Comparison of ENCODE assay signal across 8 cellular contexts in genomic region chr6:138162104-138162946, GRCh38. TPM values are rescaled to one million over a fixed set of nuclear protein-coding genes. Genes with fewer than 3 reads are reported as not detected.
DNase-seq lines count a peak whose midpoint lies in the region; ATAC-seq and TF ChIP-seq lines count a peak whose summit lies in the region.

No MANE protein-coding gene starts in this region.

- no peaks in the 10 kb centered on the region for H3K27me3 Mint-ChIP-seq in Calu3 (ENCODE audit: unreplicated experiment)
- H3K27me3 Mint-ChIP-seq in activated T-helper 1 cell treated with anti-CD3 and anti-CD28 coated beads, Interleukin-12 subunit alpha, Interleukin-12 subunit beta, Interleukin-2, Interleukin-4 antibody, amounts not matched to agents 30 ng/mL and 10 ng/mL and 1 ng/mL, durations not matched to agents 14 hours and 24 hours and 36 hours (ENCODE audit: insufficient read depth) = peaks cover 51% of the 10 kb centered on the region

- no TSS peak for BruUV-seq in Calu3 (replicated peaks; lab: Mats Ljungman, UMichigan)

- H3K27ac Mint-ChIP-seq in Calu3 (ENCODE audit: unreplicated experiment) = peak overlapping the region; percentile 66
- no peak overlapping the region for H3K27ac Mint-ChIP-seq in activated T-helper 1 cell treated with anti-CD3 and anti-CD28 coated beads, Interleukin-12 subunit alpha, Interleukin-12 subunit beta, Interleukin-2, Interleukin-4 antibody, amounts not matched to agents 30 ng/mL and 10 ng/mL and 1 ng/mL, durations not matched to agents 14 hours and 24 hours and 36 hours

- H3K9me3 Mint-ChIP-seq in Calu3 (ENCODE audit: low read depth, unreplicated experiment) = no peaks in the 10 kb centered on the region
- no peaks in the 10 kb centered on the region for H3K9me3 Mint-ChIP-seq in activated T-helper 1 cell treated with anti-CD3 and anti-CD28 coated beads, Interleukin-12 subunit alpha, Interleukin-12 subunit beta, Interleukin-2, Interleukin-4 antibody, amounts not matched to agents 30 ng/mL and 10 ng/mL and 1 ng/mL, durations not matched to agents 14 hours and 24 hours and 36 hours

- no peaks in the 10 kb centered on the region for H3K36me3 ChIP-seq in MG63
- no peaks in the 10 kb centered on the region for H3K36me3 ChIP-seq in left ventricle myocardium inferior

- H3K9me3 ChIP-seq in MG63 (no peaks in the 10 kb centered on the region), left ventricle myocardium inferior (replicated peaks) (no peaks in the 10 kb centered on the region)

- peaks cover 26% of the 10 kb centered on the region for H3K36me3 Mint-ChIP-seq in Calu3 (ENCODE audit: insufficient read depth, unreplicated experiment)
- no peaks in the 10 kb centered on the region for H3K36me3 Mint-ChIP-seq in activated T-helper 1 cell treated with anti-CD3 and anti-CD28 coated beads, Interleukin-12 subunit alpha, Interleukin-12 subunit beta, Interleukin-2, Interleukin-4 antibody, amounts not matched to agents 30 ng/mL and 10 ng/mL and 1 ng/mL, durations not matched to agents 14 hours and 24 hours and 36 hours (ENCODE audit: low read depth)

- H3K4me1 ChIP-seq in left ventricle myocardium inferior = peaks cover 19% of the 10 kb centered on the region

- CTCF ChIA-PET in Calu3 (lab: Charles Lee) = no interaction called here

- TF ChIP-seq CTCF in Calu3 (IDR thresholded peaks at IDR 0.05; ENCODE audit: unreplicated experiment) (no peak), left ventricle myocardium inferior (IDR thresholded peaks at IDR 0.05; ENCODE audit: borderline replicate concordance) (no peak)

- ATAC-seq in GM21528 (IDR thresholded peaks at IDR 0.05; ENCODE audit: low FRiP score, unreplicated experiment) = peak; percentile 34

- intact Hi-C loops in Calu3 (cut with micrococcal nuclease; ENCODE audit: unreplicated experiment) (loop anchor here (5.0 kb wide), 1 partner anchor 70 kb away; no protein-coding TSS in a partner anchor), left ventricle myocardium inferior (cut with micrococcal nuclease) (no loop called here), posterior cingulate gyrus (cut with DNase I) (loop anchor here (1.0 to 5.0 kb wide), 2 partner anchors 20 to 115 kb away; no protein-coding TSS in a partner anchor)
- intact Hi-C loops in activated T-helper 1 cell treated with anti-CD3 and anti-CD28 coated beads, Interleukin-12 subunit alpha, Interleukin-12 subunit beta, Interleukin-2, Interleukin-4 antibody, amounts not matched to agents 30 ng/mL and 10 ng/mL and 1 ng/mL, durations not matched to agents 14 hours and 24 hours and 36 hours (cut with micrococcal nuclease) = loop anchor here (5.0 kb wide), 1 partner anchor 55 kb away; the partner anchor contains the start of gene PERP

- DNase-seq in Calu3 = peak; percentile 12
- peak; percentile 33 for DNase-seq in MG63
- no peak for DNase-seq in activated T-helper 1 cell treated with anti-CD3 and anti-CD28 coated beads, Interleukin-12 subunit alpha, Interleukin-12 subunit beta, Interleukin-2, Interleukin-4 antibody, amounts not matched to agents 30 ng/mL and 10 ng/mL and 1 ng/mL, durations not matched to agents 14 hours and 24 hours and 36 hours (ENCODE audit: low spot score)
- DNase-seq in left ventricle myocardium inferior = no peak
- DNase-seq in posterior cingulate gyrus = peak in 7 of 10 donors; percentile 26 to 88 (median 43)
- no peak for DNase-seq in NCI-H187 treated with DMSO at 0.1 percent for 48 hours (lab: John Stamatoyannopoulos, UW)
- no peak for DNase-seq in middle frontal gyrus (ENCODE audit: extremely low spot score, low spot score)

- H3K4me1 Mint-ChIP-seq in Calu3 (ENCODE audit: low read depth, unreplicated experiment) = peaks cover 24% of the 10 kb centered on the region
- H3K4me1 Mint-ChIP-seq in activated T-helper 1 cell treated with anti-CD3 and anti-CD28 coated beads, Interleukin-12 subunit alpha, Interleukin-12 subunit beta, Interleukin-2, Interleukin-4 antibody, amounts not matched to agents 30 ng/mL and 10 ng/mL and 1 ng/mL, durations not matched to agents 14 hours and 24 hours and 36 hours (ENCODE audit: low read depth) = peaks cover 13% of the 10 kb centered on the region

- peak overlapping the region; percentile 40 for H3K27ac ChIP-seq in left ventricle myocardium inferior (replicated peaks)

- H3K4me3 Mint-ChIP-seq in Calu3 (ENCODE audit: low read depth, unreplicated experiment) = peak overlapping the region; percentile 87
- peak overlapping the region; percentile 62 for H3K4me3 Mint-ChIP-seq in activated T-helper 1 cell treated with anti-CD3 and anti-CD28 coated beads, Interleukin-12 subunit alpha, Interleukin-12 subunit beta, Interleukin-2, Interleukin-4 antibody, amounts not matched to agents 30 ng/mL and 10 ng/mL and 1 ng/mL, durations not matched to agents 14 hours and 24 hours and 36 hours

- H3K27me3 ChIP-seq in MG63 = no peaks in the 10 kb centered on the region
- H3K27me3 ChIP-seq in left ventricle myocardium inferior (ENCODE audit: low read depth) = peaks cover 38% of the 10 kb centered on the region

- H3K4me3 ChIP-seq in MG63 (peak overlapping the region; percentile 72), left ventricle myocardium inferior (peak overlapping the region; percentile 77)

RNA-seq across cellular contexts. Expression of gene ARFGEF3, which starts 0.6 kb away (rescaled TPM):
- total RNA-seq in Calu3 (2022) = 15.4 and 16.3 TPM in 2 replicates
- total RNA-seq in MG63 (2014; rRNA removed; shearing (Covaris generic); ENCODE audit: low replicate concordance) = 3.7 and 5.1 TPM in 2 replicates
- 0.22 and 0.29 TPM in 2 replicates for total RNA-seq in activated T-helper 1 cell treated with anti-CD3 and anti-CD28 coated beads, Interleukin-12 subunit alpha, Interleukin-12 subunit beta, Interleukin-2, Interleukin-4 antibody, amounts not matched to agents 30 ng/mL and 10 ng/mL and 1 ng/mL, durations not matched to agents 14 hours and 24 hours and 36 hours
- total RNA-seq in left ventricle myocardium inferior = 2.0 TPM

RNA-seq across cellular contexts. Expression of gene PERP, which starts 55.1 kb away (rescaled TPM):
- total RNA-seq in Calu3 (2022) = 96.5 and 103 TPM in 2 replicates
- total RNA-seq in MG63 (2014; rRNA removed; shearing (Covaris generic); ENCODE audit: low replicate concordance) = 38.7 and 43.6 TPM in 2 replicates
- 5.6 and 5.7 TPM in 2 replicates for total RNA-seq in activated T-helper 1 cell treated with anti-CD3 and anti-CD28 coated beads, Interleukin-12 subunit alpha, Interleukin-12 subunit beta, Interleukin-2, Interleukin-4 antibody, amounts not matched to agents 30 ng/mL and 10 ng/mL and 1 ng/mL, durations not matched to agents 14 hours and 24 hours and 36 hours
- total RNA-seq in left ventricle myocardium inferior = 53.9 TPM

RNA-seq across cellular contexts. Expression of gene PBOV1, which starts 56.0 kb away (rescaled TPM):
- total RNA-seq in Calu3 (2022) (not detected in 2 replicates), left ventricle myocardium inferior (not detected)
- total RNA-seq in MG63 (2014; rRNA removed; shearing (Covaris generic); ENCODE audit: low replicate concordance) = not detected in 2 replicates
- not detected in 2 replicates for total RNA-seq in activated T-helper 1 cell treated with anti-CD3 and anti-CD28 coated beads, Interleukin-12 subunit alpha, Interleukin-12 subunit beta, Interleukin-2, Interleukin-4 antibody, amounts not matched to agents 30 ng/mL and 10 ng/mL and 1 ng/mL, durations not matched to agents 14 hours and 24 hours and 36 hours

Comparison
In these comparisons a context has a peak if more than half of its experiments do, and no peak if none do; other contexts are left out.
1. DNase-seq: peak in Calu3 (single experiment), MG63 (single experiment) and posterior cingulate gyrus (7 of 10); none in activated T-helper 1 cell treated with anti-CD3 and anti-CD28 coated beads, Interleukin-12 subunit alpha, Interleukin-12 subunit beta, Interleukin-2, Interleukin-4 antibody, amounts not matched to agents 30 ng/mL and 10 ng/mL and 1 ng/mL, durations not matched to agents 14 hours and 24 hours and 36 hours (single experiment), left ventricle myocardium inferior (single experiment), NCI-H187 treated with DMSO at 0.1 percent for 48 hours (single experiment) and middle frontal gyrus (single experiment).